ENCODE assay signal across 8 cellular contexts in the genomic region with DNA sequence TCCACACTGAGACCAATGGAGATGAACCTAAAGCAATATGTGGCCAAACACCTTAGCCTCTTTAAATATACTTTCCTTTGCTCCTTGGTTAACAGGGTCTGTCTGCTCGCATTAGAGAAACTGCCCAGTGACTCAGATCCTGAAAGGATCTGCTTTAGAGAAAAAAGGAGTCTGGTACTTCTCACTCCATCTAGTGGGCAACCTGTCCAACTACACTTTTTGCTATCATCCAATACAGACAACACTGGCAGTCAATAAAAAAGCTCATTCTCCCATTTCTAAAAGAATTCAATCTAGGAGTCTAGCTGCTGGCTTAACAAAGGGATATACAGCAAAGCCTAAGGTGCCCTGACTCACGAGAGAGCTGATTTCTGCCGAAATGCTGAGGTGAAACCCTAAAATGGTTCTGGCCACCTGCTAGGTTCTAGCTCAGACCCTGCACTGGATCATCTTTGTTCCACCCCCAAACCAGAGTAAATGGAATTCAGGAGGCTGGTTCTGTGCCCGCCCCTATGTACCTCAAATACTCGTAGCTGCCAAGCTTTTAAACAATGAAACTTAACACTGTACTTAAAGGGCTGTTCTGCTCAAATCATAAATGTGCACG. TPM values are rescaled to one million over a fixed set of nuclear protein-coding genes. Genes with fewer than 3 reads are reported as not detected.
DNase-seq lines count a peak whose midpoint lies in the region; ATAC-seq and TF ChIP-seq lines count a peak whose summit lies in the region.

No MANE protein-coding gene starts in this region.

- H3K4me3 Mint-ChIP-seq in activated T-helper 17 cell treated with anti-CD3 and anti-CD28 coated beads, Interleukin-2, amount 50 U/mL, for 72 hours = peak overlapping the region; percentile 62
- no peak overlapping the region for H3K4me3 Mint-ChIP-seq in glutamatergic neuron (ENCODE audit: unreplicated experiment)

- peak; percentile 74 for ATAC-seq in activated T-helper 17 cell treated with anti-CD3 and anti-CD28 coated beads, Interleukin-2, amount 50 U/mL, for 72 hours (replicated peaks)
- no peak for ATAC-seq in GM18519 (IDR thresholded peaks at IDR 0.05; ENCODE audit: low FRiP score, unreplicated experiment)

- H3K36me3 Mint-ChIP-seq in activated T-helper 17 cell treated with anti-CD3 and anti-CD28 coated beads, Interleukin-2, amount 50 U/mL, for 72 hours (ENCODE audit: low read depth) = peaks cover 50% of the 10 kb centered on the region
- no peaks in the 10 kb centered on the region for H3K36me3 Mint-ChIP-seq in glutamatergic neuron (ENCODE audit: unreplicated experiment)

- POLR2A ChIA-PET in BJ (lab: Charles Lee) = interaction anchor here (0.7 kb wide), 1 partner anchor 27 kb away, joined by 5 read pairs; the partner anchor contains the start of gene ABCF1

- no peak overlapping the region for H3K4me3 ChIP-seq in BJ (ENCODE audit: low read depth, low read length)

- no peaks in the 10 kb centered on the region for H3K27me3 ChIP-seq in BJ (ENCODE audit: control insufficient read depth, insufficient read depth, low read length)

- DNase-seq in BJ (ENCODE audit: low read depth) (no peak), NCI-H2171 (lab: John Stamatoyannopoulos, UW) (peak; percentile 26), glutamatergic neuron (no peak), putamen (ENCODE audit: low spot score) (peak; percentile 52)
- no peak for DNase-seq in effector CD4-positive, alpha-beta T cell

- TF ChIP-seq CTCF in BJ (IDR thresholded peaks at IDR 0.05; ENCODE audit: insufficient read depth, low read depth, low read length) = peak; percentile 80
- TF ChIP-seq CTCF in GM12873 (IDR thresholded peaks at IDR 0.05; ENCODE audit: insufficient read depth, low read depth, low read length, missing control alignments) = peak; percentile 85
- peak; percentile 83 for TF ChIP-seq CTCF in glutamatergic neuron (IDR thresholded peaks at IDR 0.05; ENCODE audit: partially characterized antibody, unreplicated experiment)

- H3K4me1 Mint-ChIP-seq in activated T-helper 17 cell treated with anti-CD3 and anti-CD28 coated beads, Interleukin-2, amount 50 U/mL, for 72 hours = peaks cover 34% of the 10 kb centered on the region
- H3K4me1 Mint-ChIP-seq in glutamatergic neuron (ENCODE audit: low read depth, unreplicated experiment) = peaks cover 20% of the 10 kb centered on the region

- CTCF ChIA-PET in BJ (lab: Yijun Ruan, JAX) = interaction anchor here (0.6 to 11.2 kb wide), 24 partner anchors 9 to 178 kb away, joined by 3 to 263 read pairs (median 4); partner anchors contain the start of genes ABCF1, GNL1 and PRR3

- H3K36me3 ChIP-seq in BJ (ENCODE audit: control insufficient read depth, insufficient read depth, low read length) = peaks cover 13% of the 10 kb centered on the region

- peak overlapping the region; percentile 34 for H3K27ac Mint-ChIP-seq in activated T-helper 17 cell treated with anti-CD3 and anti-CD28 coated beads, Interleukin-2, amount 50 U/mL, for 72 hours
- H3K27ac Mint-ChIP-seq in glutamatergic neuron (ENCODE audit: unreplicated experiment) = no peak overlapping the region

- no peaks in the 10 kb centered on the region for H3K9me3 Mint-ChIP-seq in activated T-helper 17 cell treated with anti-CD3 and anti-CD28 coated beads, Interleukin-2, amount 50 U/mL, for 72 hours
- H3K9me3 Mint-ChIP-seq in glutamatergic neuron (ENCODE audit: unreplicated experiment) = no peaks in the 10 kb centered on the region

- no peaks in the 10 kb centered on the region for H3K27me3 Mint-ChIP-seq in activated T-helper 17 cell treated with anti-CD3 and anti-CD28 coated beads, Interleukin-2, amount 50 U/mL, for 72 hours
- H3K27me3 Mint-ChIP-seq in glutamatergic neuron (ENCODE audit: unreplicated experiment) = peaks cover 4% of the 10 kb centered on the region

RNA-seq across cellular contexts. Expression of gene GNL1, which starts 11.5 kb away (rescaled TPM):
- 47.4 and 47.6 TPM in 2 replicates for polyA plus RNA-seq in BJ (2011; rRNA removed)
- 31.9 and 49.9 TPM in 2 replicates for polyA minus RNA-seq in BJ (2011; rRNA and poly(A)+ RNA removed)
- 100 to 1,000 TPM; 102 to 117 TPM for total RNA-seq in activated T-helper 17 cell treated with anti-CD3 and anti-CD28 coated beads, Interleukin-2, amount 50 U/mL, for 72 hours
- total RNA-seq in glutamatergic neuron (ENCODE audit: unreplicated experiment) = 42.1 TPM

RNA-seq across cellular contexts. Expression of gene PRR3, which starts 12.3 kb away (rescaled TPM):
- 15.8 and 16.0 TPM in 2 replicates for polyA plus RNA-seq in BJ (2011; rRNA removed)
- polyA minus RNA-seq in BJ (2011; rRNA and poly(A)+ RNA removed) = 9.4 and 20.5 TPM in 2 replicates
- 10 to 100 TPM; 22.1 to 23.1 TPM for total RNA-seq in activated T-helper 17 cell treated with anti-CD3 and anti-CD28 coated beads, Interleukin-2, amount 50 U/mL, for 72 hours
- 34.7 TPM for total RNA-seq in glutamatergic neuron (ENCODE audit: unreplicated experiment)

RNA-seq across cellular contexts. Expression of gene ABCF1, which starts 26.5 kb away (rescaled TPM):
- 30.0 and 37.9 TPM in 2 replicates for polyA plus RNA-seq in BJ (2011; rRNA removed)
- 48.5 and 54.9 TPM in 2 replicates for polyA minus RNA-seq in BJ (2011; rRNA and poly(A)+ RNA removed)
- 10 to 100 TPM; 65.0 to 98.2 TPM for total RNA-seq in activated T-helper 17 cell treated with anti-CD3 and anti-CD28 coated beads, Interleukin-2, amount 50 U/mL, for 72 hours
- total RNA-seq in glutamatergic neuron (ENCODE audit: unreplicated experiment) = 62.7 TPM

RNA-seq across cellular contexts. Expression of gene HLA-E, which starts 55.5 kb away (rescaled TPM):
- 211 and 293 TPM in 2 replicates for polyA plus RNA-seq in BJ (2011; rRNA removed)
- polyA minus RNA-seq in BJ (2011; rRNA and poly(A)+ RNA removed) = 102 and 142 TPM in 2 replicates
- total RNA-seq in activated T-helper 17 cell treated with anti-CD3 and anti-CD28 coated beads, Interleukin-2, amount 50 U/mL, for 72 hours = 100 to 1,000 TPM; 362 to 675 TPM
- 18.1 TPM for total RNA-seq in glutamatergic neuron (ENCODE audit: unreplicated experiment)

Comparison
In these comparisons a context has a peak if more than half of its experiments do, and no peak if none do; other contexts are left out.
1. DNase-seq: peak in NCI-H2171 (single experiment) and putamen (single experiment); none in BJ (single experiment), glutamatergic neuron (single experiment) and effector CD4-positive, alpha-beta T cell (single experiment).
2. Peak in every context shown above with its lines, with median percentiles within 50 percentile points of each other: CTCF ChIP-seq.